In genomic region chr18:3153107-3153704, GRCh38 we compare ENCODE assay signal across 12 cellular contexts.
DNase-seq lines count a peak whose midpoint lies in the region; ATAC-seq, FAIRE-seq and TF ChIP-seq lines count a peak whose summit lies in the region.
"Had no signal": no experiment of that assay in that cellular context is flagged by ENCODE, and none has a peak within 500 bp of the region (broad histone marks: within the 10 kb centered on the region; RNA-seq: fewer than 3 reads in every experiment).

No MANE protein-coding gene starts in this region.

- H3K36me3 ChIP-seq in pancreas, result no peaks in the 10 kb centered on the region
- no peaks in the 10 kb centered on the region for H3K36me3 ChIP-seq in suprapubic skin

- 75 to 77% methylated on average over 8 of the region's 8 CpGs for WGBS in pancreas, 2 donors
- 83% methylated on average over 8 of the region's 8 CpGs for WGBS in suprapubic skin

- no peak for FAIRE-seq in pancreas (lab: Jason Lieb, UNC)

- H3K9me3 ChIP-seq in pancreas (no peaks in the 10 kb centered on the region), suprapubic skin (no peaks in the 10 kb centered on the region)

- intact Hi-C loops in pancreas (cut with DNase I), result loop anchor here in 1 of 3 donors (10.0 kb wide), 1 partner anchor 218 kb away; no protein-coding TSS in a partner anchor

- TF ChIP-seq EP300 in suprapubic skin (IDR thresholded peaks at IDR 0.05), result no peak

- peaks cover 0 to 12% (median 7%) of the 10 kb centered on the region in 3 donors for H3K4me1 ChIP-seq in pancreas
- H3K4me1 ChIP-seq in suprapubic skin, result peaks cover 3% of the 10 kb centered on the region

- peak overlapping the region in 3 of 4 donors; percentile 13 to 28 (median 26) for H3K27ac ChIP-seq in pancreas
- H3K27ac ChIP-seq in suprapubic skin, result no peak overlapping the region

- no peaks in the 10 kb centered on the region for H3K27me3 ChIP-seq in pancreas
- H3K27me3 ChIP-seq in suprapubic skin, result no peaks in the 10 kb centered on the region

- in situ Hi-C loops in SK-MEL-5 (cut with HindIII; ENCODE audit: low pct_unique_long_range_greater_than_20kb, low sequenced_read_pairs), result no loop called here

- H3K4me3 ChIP-seq in pancreas, result no peak overlapping the region
- no peak overlapping the region for H3K4me3 ChIP-seq in suprapubic skin
- H3K4me3 ChIP-seq: smooth muscle cell had no signal

- DNase-seq in SK-MEL-5 (ENCODE audit: low read depth, low spot score) (peak; percentile 36), pancreas (no peak), suprapubic skin (ENCODE audit: low spot score in 2 of 2) (no peak), HEK293T (ENCODE audit: extremely low spot score) (no peak), OCI-M1 (lab: John Stamatoyannopoulos, UW) (no peak)
- no peak for DNase-seq in stimulated activated CD4-positive, alpha-beta T cell treated with anti-CD3 and anti-CD28 coated beads, Interleukin-4, amount 100 ng/mL, for 1 hour
- DNase-seq: activated CD4-positive, alpha-beta memory T cell treated with anti-CD3 and anti-CD28 coated beads for 36 hours; CD4-positive, alpha-beta memory T cell; midbrain had no signal

- CTCF ChIA-PET in HEK293T (lab: Yijun Ruan, JAX), result no interaction called here

- ATAC-seq in GM19025 (IDR thresholded peaks at IDR 0.05; ENCODE audit: low read depth, unreplicated experiment) (peak; percentile 84), HG02759 (IDR thresholded peaks at IDR 0.05; ENCODE audit: unreplicated experiment) (peak; percentile 90), pancreas (peak in 3 of 4 donors; percentile 46 to 70 (median 66))

- POLR2A ChIA-PET in HEK293T (lab: Yijun Ruan, JAX), result no interaction called here

- no peak for TF ChIP-seq POLR2A in suprapubic skin (IDR thresholded peaks at IDR 0.05)

- TF ChIP-seq CTCF in pancreas (IDR thresholded peaks at IDR 0.05) (no peak), suprapubic skin (IDR thresholded peaks at IDR 0.05) (no peak)

TF ChIP-seq in HEK293T, 16 proteins besides CTCF, POLR2A, EP300 and RAD21:
- TF ChIP-seq SP1 (IDR thresholded peaks at IDR 0.05) (no peak), FOXA1 (IDR thresholded peaks at IDR 0.05) (no peak)
TF ChIP-seq in HEK293T: peak in this region for 0.
